ENCODE assay signal across 21 cellular contexts in the genomic region with DNA sequence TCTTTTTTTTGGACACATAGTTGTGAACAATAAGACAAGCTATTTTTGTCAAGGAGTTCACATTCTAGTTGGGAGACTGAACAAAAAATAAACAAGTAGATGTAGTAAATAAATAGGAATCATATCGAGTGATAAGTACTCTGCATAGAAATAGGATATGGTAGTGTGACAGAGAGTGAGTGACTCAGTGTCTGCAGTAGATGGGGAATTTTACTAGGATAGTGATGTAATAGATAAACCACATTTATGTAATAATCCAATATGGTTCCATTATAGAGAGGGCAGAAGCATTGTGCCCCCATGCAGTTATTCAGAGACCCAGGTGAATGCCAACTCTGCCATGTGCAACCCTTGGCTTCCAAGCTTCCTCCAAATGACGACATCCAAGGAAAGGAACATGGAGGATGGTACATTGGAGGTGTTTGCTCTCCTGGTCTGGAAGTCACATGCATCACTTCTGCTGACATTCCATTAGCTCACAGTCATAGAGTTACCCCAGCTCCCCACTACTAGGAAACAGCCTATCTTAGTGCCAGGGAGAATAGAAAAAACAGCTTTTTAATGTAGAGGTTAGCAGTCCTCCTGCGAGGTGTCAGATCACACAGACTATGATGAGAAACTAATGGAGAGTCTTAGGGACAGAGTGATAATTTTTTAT.
A peak's percentile ranks its signal among the peaks of the same experiment; 100 is the strongest.
DNase-seq lines count a peak whose midpoint lies in the region; ATAC-seq, FAIRE-seq and TF ChIP-seq lines count a peak whose summit lies in the region.
"Had no signal": no experiment of that assay in that cellular context is flagged by ENCODE, and none has a peak within 500 bp of the region (broad histone marks: within the 10 kb centered on the region; RNA-seq: fewer than 3 reads in every experiment).

No MANE protein-coding gene starts in this region.

- FAIRE-seq in bronchial epithelial cell (lab: Jason Lieb, UNC) = no peak
- peak; percentile 13 for FAIRE-seq in keratinocyte (lab: Jason Lieb, UNC)

- intact Hi-C loops in posterior vena cava (cut with DNase I) = no loop called here

- H3K9me1 ChIP-seq in keratinocyte (ENCODE audit: control insufficient read depth, extremely low read depth, insufficient read depth, low read length) = no peaks in the 10 kb centered on the region

- H3K9me3 ChIP-seq in keratinocyte (ENCODE audit: control insufficient read depth, low read depth, low read length) = no peaks in the 10 kb centered on the region
- H3K9me3 ChIP-seq: Peyer's patch, sigmoid colon had no signal

- TF ChIP-seq CTCF in AG10803 (conservative IDR thresholded peaks at IDR 0.05; ENCODE audit: low read length) = no peak
- no peak for TF ChIP-seq CTCF in bronchial epithelial cell (IDR thresholded peaks at IDR 0.05; ENCODE audit: insufficient read depth, low read length, severe bottlenecking)
- TF ChIP-seq CTCF in keratinocyte (optimal IDR thresholded peaks at IDR 0.05 in 1 of 3, IDR thresholded peaks at IDR 0.05 in 1 of 3, conservative IDR thresholded peaks at IDR 0.05 in 1 of 3; ENCODE audit: extremely low read depth in 1 of 3, insufficient read depth in 2 of 3, low read length in 3 of 3) = no peak

- peak; percentile 45 for DNase-seq in AG10803 (ENCODE audit: low read depth)
- DNase-seq in HS-5 (ENCODE audit: low read depth) = peak; percentile 79
- peak; percentile 55 for DNase-seq in bronchial epithelial cell (ENCODE audit: low read depth)
- no peak for DNase-seq in keratinocyte (ENCODE audit: low read depth, low spot score)
- no peak for DNase-seq in posterior vena cava (ENCODE audit: low spot score)
- DNase-seq in middle frontal gyrus (ENCODE audit: extremely low spot score, low spot score) = no peak
- no peak for DNase-seq in DMS79 (lab: John Stamatoyannopoulos, UW)
- DNase-seq: activated CD4-positive, alpha-beta T cell treated with anti-CD3 and anti-CD28 coated beads, Interleukin-2, amount 10 ng/mL, durations not matched to agents 7 days and 5 days; activated naive CD4-positive, alpha-beta T cell treated with anti-CD3 and anti-CD28 coated beads for 36 hours; AML-193; dermis blood vessel endothelial cell; erythroblast; GOT3; Karpas-422; left cardiac atrium; NCI-H1436 treated with DMSO at 0.1 percent for 48 hours; Peyer's patch; sigmoid colon; stimulated activated CD4-positive, alpha-beta T cell treated with anti-CD3 and anti-CD28 coated beads, Interleukin-2, amount 100 ng/mL, for 48 hours had no signal

- no peak overlapping the region for H2AFZ ChIP-seq in keratinocyte (ENCODE audit: control insufficient read depth, low read length)
- H2AFZ ChIP-seq: hepatocyte had no signal

- no peaks in the 10 kb centered on the region for H4K20me1 ChIP-seq in keratinocyte (ENCODE audit: control insufficient read depth, extremely low read depth, insufficient read depth, low read length)

- no peak overlapping the region for H3K4me2 ChIP-seq in keratinocyte (ENCODE audit: control insufficient read depth, extremely low read depth, insufficient read depth, low read depth, low read length)
- H3K4me2 ChIP-seq: hepatocyte had no signal

- no peak overlapping the region for H3K27ac ChIP-seq in keratinocyte (ENCODE audit: control insufficient read depth, insufficient read depth, low read length)
- H3K27ac ChIP-seq: hepatocyte, Peyer's patch, sigmoid colon had no signal

- H3K79me2 ChIP-seq in keratinocyte (ENCODE audit: control insufficient read depth, insufficient read depth, low read length) = no peaks in the 10 kb centered on the region
- H3K79me2 ChIP-seq: hepatocyte had no signal

- no peaks in the 10 kb centered on the region for H3K27me3 ChIP-seq in bronchial epithelial cell (ENCODE audit: control insufficient read depth, insufficient read depth, low read length)
- H3K27me3 ChIP-seq in keratinocyte (ENCODE audit: control insufficient read depth, extremely low read depth, insufficient read depth, low read length) = no peaks in the 10 kb centered on the region
- H3K27me3 ChIP-seq: hepatocyte, Peyer's patch, sigmoid colon had no signal

- H3K4me3 ChIP-seq in AG10803 (ENCODE audit: low read length) (no peak overlapping the region), bronchial epithelial cell (ENCODE audit: low read depth, low read length) (no peak overlapping the region), keratinocyte (ENCODE audit: control insufficient read depth in 2 of 3, extremely low read depth in 1 of 3, insufficient read depth in 2 of 3, low read depth in 1 of 3, low read length in 3 of 3) (no peak overlapping the region)
- H3K4me3 ChIP-seq: hepatocyte, Peyer's patch, sigmoid colon had no signal

- H3K36me3 ChIP-seq in bronchial epithelial cell (ENCODE audit: control insufficient read depth, insufficient read depth, low read length) (no peaks in the 10 kb centered on the region), keratinocyte (ENCODE audit: control insufficient read depth in 2 of 2, extremely low read depth in 1 of 2, insufficient read depth in 2 of 2, low read length in 2 of 2) (no peaks in the 10 kb centered on the region)
- H3K36me3 ChIP-seq: Peyer's patch, sigmoid colon had no signal

- no peak for ATAC-seq in GM19035 (IDR thresholded peaks at IDR 0.05; ENCODE audit: unreplicated experiment)

- no peaks in the 10 kb centered on the region for H3K4me1 ChIP-seq in keratinocyte (ENCODE audit: control insufficient read depth, extremely low read depth, insufficient read depth, low read length)
- H3K4me1 ChIP-seq: Peyer's patch had no signal

- dilution Hi-C loops in keratinocyte (cut with MboI; ENCODE audit: extremely low pct_ligation_motif_present, low sequenced_read_pairs) = no loop called here

- no peak overlapping the region for H3K9ac ChIP-seq in keratinocyte (ENCODE audit: control insufficient read depth, extremely low read depth, insufficient read depth, low read length)

Comparison
In these comparisons a context has a peak if more than half of its experiments do, and no peak if none do; other contexts are left out.
1. DNase-seq: peak in AG10803 (single experiment), HS-5 (single experiment) and bronchial epithelial cell (single experiment); none in keratinocyte (single experiment), posterior vena cava (single experiment), middle frontal gyrus (single experiment) and DMS79 (single experiment).